In the genomic region with DNA sequence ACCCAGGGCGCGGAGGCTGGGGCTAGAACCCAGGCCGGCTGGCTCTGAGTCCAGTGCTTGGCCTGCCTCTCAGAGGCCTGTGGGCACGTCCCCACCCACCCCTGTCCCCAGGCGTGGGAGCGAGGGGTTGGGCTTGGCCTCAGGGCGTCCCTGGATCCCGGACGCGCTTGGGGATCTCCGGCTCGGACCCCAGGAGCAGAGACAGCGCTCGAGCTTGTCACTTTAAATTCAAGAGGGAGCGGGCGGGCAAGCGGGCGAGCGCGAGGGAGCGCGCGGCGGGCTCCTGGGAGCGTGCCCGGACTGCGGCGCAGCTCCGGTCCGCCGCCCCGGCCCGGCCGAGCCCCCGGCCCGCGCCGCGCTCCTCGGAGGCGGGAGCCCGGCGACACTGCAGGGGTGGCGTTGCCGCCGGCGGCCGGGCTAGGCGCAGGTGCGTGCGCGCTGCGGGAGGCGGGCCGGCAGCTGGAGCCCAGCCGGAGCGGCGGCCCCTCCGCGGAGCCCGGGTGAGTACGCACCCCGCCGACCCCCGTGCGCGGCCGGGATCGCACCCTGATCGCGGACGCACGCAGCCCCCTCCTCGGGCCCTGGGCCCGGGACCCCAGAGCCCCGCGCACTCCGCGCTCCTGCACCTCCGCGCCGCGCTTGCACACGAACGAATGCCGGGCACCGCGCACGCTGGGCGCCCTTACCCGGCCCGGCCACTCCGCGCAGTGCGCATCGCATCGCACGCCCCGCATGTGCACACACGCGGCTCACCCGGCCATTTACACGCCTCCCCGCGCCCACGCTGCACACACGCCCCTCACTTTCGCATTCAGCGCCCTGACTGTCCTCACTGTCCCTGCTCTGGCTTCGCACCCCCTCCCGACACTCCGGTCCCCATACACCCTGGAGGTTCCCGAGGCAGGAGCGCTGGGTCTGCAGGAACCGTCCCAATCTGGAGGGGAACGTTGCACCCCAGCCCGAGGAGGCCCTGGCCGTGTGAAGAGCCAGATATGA, we compare ENCODE assay signal across 1 cellular context.
A peak's percentile ranks its signal among the peaks of the same experiment; 100 is the strongest.
TF ChIP-seq lines count a peak whose summit lies in the region.

TSS of gene SYT12 (plus strand) at position 174 of the 996 bp plus-strand sequence. CDS start 7,011 bp downstream, outside the sequence.

TF ChIP-seq in K562, 482 proteins besides CTCF, POLR2A, EP300 and RAD21:
- TF ChIP-seq, protein P1, sequence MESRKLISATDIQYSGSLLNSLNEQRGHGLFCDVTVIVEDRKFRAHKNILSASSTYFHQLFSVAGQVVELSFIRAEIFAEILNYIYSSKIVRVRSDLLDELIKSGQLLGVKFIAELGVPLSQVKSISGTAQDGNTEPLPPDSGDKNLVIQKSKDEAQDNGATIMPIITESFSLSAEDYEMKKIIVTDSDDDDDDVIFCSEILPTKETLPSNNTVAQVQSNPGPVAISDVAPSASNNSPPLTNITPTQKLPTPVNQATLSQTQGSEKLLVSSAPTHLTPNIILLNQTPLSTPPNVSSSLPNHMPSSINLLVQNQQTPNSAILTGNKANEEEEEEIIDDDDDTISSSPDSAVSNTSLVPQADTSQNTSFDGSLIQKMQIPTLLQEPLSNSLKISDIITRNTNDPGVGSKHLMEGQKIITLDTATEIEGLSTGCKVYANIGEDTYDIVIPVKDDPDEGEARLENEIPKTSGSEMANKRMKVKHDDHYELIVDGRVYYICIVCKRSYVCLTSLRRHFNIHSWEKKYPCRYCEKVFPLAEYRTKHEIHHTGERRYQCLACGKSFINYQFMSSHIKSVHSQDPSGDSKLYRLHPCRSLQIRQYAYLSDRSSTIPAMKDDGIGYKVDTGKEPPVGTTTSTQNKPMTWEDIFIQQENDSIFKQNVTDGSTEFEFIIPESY (CRISPR knock-in tag; IDR thresholded peaks at IDR 0.05): peak; percentile 41; the same call in 1 of the 2 replicates
- no peak for TF ChIP-seq SIRT6 (IDR thresholded peaks at IDR 0.05; ENCODE audit: low read depth, low read length)
- no peak for TF ChIP-seq SOX6 (IDR thresholded peaks at IDR 0.05)
- TF ChIP-seq MNT (conservative IDR thresholded peaks at IDR 0.05): no peak
TF ChIP-seq in K562: peak in this region for 1.
